In genomic region chr1:23578311-23578996, GRCh38 we compare ENCODE assay signal across 10 cellular contexts. TPM values are rescaled to one million over a fixed set of nuclear protein-coding genes. Genes with fewer than 3 reads are reported as not detected.
DNase-seq lines count a peak whose midpoint lies in the region; ATAC-seq and TF ChIP-seq lines count a peak whose summit lies in the region.
"Had no signal": no experiment of that assay in that cellular context is flagged by ENCODE, and none has a peak within 500 bp of the region (broad histone marks: within the 10 kb centered on the region; RNA-seq: fewer than 3 reads in every experiment).

No MANE protein-coding gene starts in this region.

- H3K4me1 ChIP-seq in uterus: peaks cover 0 to 5% of the 10 kb centered on the region in 2 donors

- intact Hi-C loops in uterus (cut with DNase I; ENCODE audit: low total_unique reads): no loop called here

- no peak for DNase-seq in activated naive CD4-positive, alpha-beta T cell (lab: John Stamatoyannopoulos, UW)
- no peak for DNase-seq in activated naive CD8-positive, alpha-beta T cell treated with anti-CD3 and anti-CD28 coated beads for 36 hours
- DNase-seq in mesothelial cell of epicardium (ENCODE audit: low spot score in 2 of 2, unreplicated experiment in 2 of 2) (no peak), uterus (no peak), hypothalamus (lab: John Stamatoyannopoulos, UW) (no peak), inferior parietal cortex (ENCODE audit: extremely low spot score) (no peak)
- DNase-seq: endodermal cell; stimulated activated CD4-positive, alpha-beta T cell treated with anti-CD3 and anti-CD28 coated beads, Interleukin-4, amount 100 ng/mL, for 4 hours had no signal

- H3K9me3 ChIP-seq in uterus: no peaks in the 10 kb centered on the region

- peak overlapping the region; percentile 57 for H3K4me3 Mint-ChIP-seq in activated naive CD4-positive, alpha-beta T cell treated with anti-CD3 and anti-CD28 coated beads, Interleukin-2, amount 50 U/mL, for 24 hours
- H3K4me3 Mint-ChIP-seq in activated naive CD8-positive, alpha-beta T cell treated with anti-CD3 and anti-CD28 coated beads for 36 hours: peak overlapping the region; percentile 26
- H3K4me3 Mint-ChIP-seq in mesothelial cell of epicardium: no peak overlapping the region
- H3K4me3 Mint-ChIP-seq: endodermal cell had no signal

- no peaks in the 10 kb centered on the region for H3K27me3 Mint-ChIP-seq in activated naive CD4-positive, alpha-beta T cell treated with anti-CD3 and anti-CD28 coated beads, Interleukin-2, amount 50 U/mL, for 24 hours
- no peaks in the 10 kb centered on the region for H3K27me3 Mint-ChIP-seq in activated naive CD8-positive, alpha-beta T cell treated with anti-CD3 and anti-CD28 coated beads for 36 hours
- no peaks in the 10 kb centered on the region for H3K27me3 Mint-ChIP-seq in mesothelial cell of epicardium (ENCODE audit: low read depth)

- TF ChIP-seq POLR2A in uterus (IDR thresholded peaks at IDR 0.05): no peak

- peaks cover 53% of the 10 kb centered on the region for H3K4me1 Mint-ChIP-seq in activated naive CD4-positive, alpha-beta T cell treated with anti-CD3 and anti-CD28 coated beads, Interleukin-2, amount 50 U/mL, for 24 hours
- peaks cover 65% of the 10 kb centered on the region for H3K4me1 Mint-ChIP-seq in activated naive CD8-positive, alpha-beta T cell treated with anti-CD3 and anti-CD28 coated beads for 36 hours
- H3K4me1 Mint-ChIP-seq in mesothelial cell of epicardium: peaks cover 45% of the 10 kb centered on the region

- H3K36me3 Mint-ChIP-seq in activated naive CD4-positive, alpha-beta T cell treated with anti-CD3 and anti-CD28 coated beads, Interleukin-2, amount 50 U/mL, for 24 hours: no peaks in the 10 kb centered on the region
- H3K36me3 Mint-ChIP-seq in activated naive CD8-positive, alpha-beta T cell treated with anti-CD3 and anti-CD28 coated beads for 36 hours: peaks cover 3% of the 10 kb centered on the region
- no peaks in the 10 kb centered on the region for H3K36me3 Mint-ChIP-seq in mesothelial cell of epicardium

- H3K4me3 ChIP-seq in uterus: no peak overlapping the region

- H3K27me3 ChIP-seq in uterus: no peaks in the 10 kb centered on the region

- peak overlapping the region; percentile 84 for H3K27ac Mint-ChIP-seq in activated naive CD4-positive, alpha-beta T cell treated with anti-CD3 and anti-CD28 coated beads, Interleukin-2, amount 50 U/mL, for 24 hours
- H3K27ac Mint-ChIP-seq in activated naive CD8-positive, alpha-beta T cell treated with anti-CD3 and anti-CD28 coated beads for 36 hours: peak overlapping the region; percentile 81
- peak overlapping the region; percentile 73 for H3K27ac Mint-ChIP-seq in mesothelial cell of epicardium
- H3K27ac Mint-ChIP-seq: endodermal cell had no signal

- TF ChIP-seq CTCF in mesothelial cell of epicardium (IDR thresholded peaks at IDR 0.05; ENCODE audit: unreplicated experiment) (no peak), uterus (IDR thresholded peaks at IDR 0.05) (no peak)

- no peaks in the 10 kb centered on the region for H3K36me3 ChIP-seq in uterus

- ATAC-seq in GM21528 (IDR thresholded peaks at IDR 0.05; ENCODE audit: low FRiP score, unreplicated experiment): no peak

- H3K27ac ChIP-seq in uterus: peak overlapping the region; percentile 71 to 78

- H3K9me3 Mint-ChIP-seq in activated naive CD4-positive, alpha-beta T cell treated with anti-CD3 and anti-CD28 coated beads, Interleukin-2, amount 50 U/mL, for 24 hours: no peaks in the 10 kb centered on the region
- peaks cover 2% of the 10 kb centered on the region for H3K9me3 Mint-ChIP-seq in activated naive CD8-positive, alpha-beta T cell treated with anti-CD3 and anti-CD28 coated beads for 36 hours
- peaks cover 6% of the 10 kb centered on the region for H3K9me3 Mint-ChIP-seq in mesothelial cell of epicardium
- H3K9me3 Mint-ChIP-seq: endodermal cell had no signal

RNA-seq across cellular contexts. Expression of gene ID3, which starts 19.2 kb away (rescaled TPM):
- total RNA-seq in activated naive CD8-positive, alpha-beta T cell treated with anti-CD3 and anti-CD28 coated beads for 36 hours: 10 to 100 TPM; 59.1 to 59.5 TPM
- total RNA-seq in mesothelial cell of epicardium (456 to 487 TPM (median 468 TPM) in 3 replicates), uterus (100 to 1,000 TPM in 3 of 4 donors, 10 to 100 TPM in 1; 38.4 to 652 (median 260) TPM)

RNA-seq across cellular contexts. Expression of gene E2F2, which starts 47.4 kb away (rescaled TPM):
- total RNA-seq in activated naive CD8-positive, alpha-beta T cell treated with anti-CD3 and anti-CD28 coated beads for 36 hours: 10 to 100 TPM; 36.1 to 37.5 TPM
- total RNA-seq in mesothelial cell of epicardium (4.2 to 5.7 TPM (median 4.8 TPM) in 3 replicates), uterus (1 to 10 TPM in 1 of 4 donors, under 1 TPM in 1, not detected in 2; 0.12 to 4.4 TPM)
